Comparison of ENCODE assay signal across 28 cellular contexts in genomic region chrX:30312858-30313257, GRCh38. TPM values are rescaled to one million over a fixed set of nuclear protein-coding genes. Genes with fewer than 3 reads are reported as not detected.
"Had no signal": no experiment of that assay in that cellular context is flagged by ENCODE, and none has a peak within 500 bp of the region (broad histone marks: within the 10 kb centered on the region; RNA-seq: fewer than 3 reads in every experiment).

No MANE protein-coding gene starts in this region.

- H3K27me3 ChIP-seq: thyroid gland had no signal

- FAIRE-seq: kidney had no signal

- H3K4me1 ChIP-seq: foreskin keratinocyte, neural progenitor cell, psoas muscle, thyroid gland, upper lobe of right lung had no signal

- H3K4me3 Mint-ChIP-seq: activated B cell treated with CpG ODN at 0.5 μM for 24 hours; activated CD4-positive, alpha-beta T cell treated with anti-CD3 and anti-CD28 coated beads for 36 hours; activated naive CD8-positive, alpha-beta T cell treated with anti-CD3 and anti-CD28 coated beads for 36 hours; naive thymus-derived CD4-positive, alpha-beta T cell; neural progenitor cell; stimulated activated naive CD8-positive, alpha-beta T cell treated with anti-CD3 and anti-CD28 coated beads, Interleukin-15, Interleukin-2, amounts not matched to agents 100 ng/mL and 50 ng/mL, for 24 hours; T-helper 1 cell treated with Interleukin-12 subunit alpha and Interleukin-12 subunit beta and Interleukin-4 antibody, amounts not matched to agents 30 μg/mL and 1 μg/mL, for 36 hours had no signal

- H3K36me3 Mint-ChIP-seq: activated naive CD8-positive, alpha-beta T cell treated with anti-CD3 and anti-CD28 coated beads for 36 hours; naive thymus-derived CD4-positive, alpha-beta T cell; neural progenitor cell had no signal

- DNase-seq: activated B cell treated with CpG ODN at 0.5 μM for 24 hours; activated CD4-positive, alpha-beta T cell treated with anti-CD3 and anti-CD28 coated beads for 36 hours; activated CD4-positive, alpha-beta T cell treated with anti-CD3 and anti-CD28 coated beads, Interleukin-2, amount 50 U/mL, for 48 hours; activated naive CD4-positive, alpha-beta T cell treated with Interleukin-2 at 50 U/mL for 16 hours; activated naive CD8-positive, alpha-beta T cell treated with anti-CD3 and anti-CD28 coated beads for 36 hours; activated T-cell treated with anti-CD3 and anti-CD28 coated beads, Interleukin-2, amount 50 U/mL, for 48 hours; amygdala; cortex of kidney; foreskin keratinocyte; kidney; naive thymus-derived CD4-positive, alpha-beta T cell; psoas muscle; stimulated activated CD4-positive, alpha-beta T cell treated with anti-CD3 and anti-CD28 coated beads, Interleukin-12 subunit alpha, Interleukin-12 subunit beta, amount 100 ng/mL, for 4 hours; substantia nigra; T1000; thyroid gland; upper lobe of right lung had no signal

- H3K9me3 Mint-ChIP-seq: activated B cell treated with CpG ODN at 0.5 μM for 24 hours; activated naive CD8-positive, alpha-beta T cell treated with anti-CD3 and anti-CD28 coated beads for 36 hours; stimulated activated naive CD8-positive, alpha-beta T cell treated with anti-CD3 and anti-CD28 coated beads, Interleukin-15, Interleukin-2, amounts not matched to agents 100 ng/mL and 50 ng/mL, for 24 hours; T-helper 1 cell treated with Interleukin-12 subunit alpha and Interleukin-12 subunit beta and Interleukin-4 antibody, amounts not matched to agents 30 μg/mL and 1 μg/mL, for 36 hours had no signal

- H3K27ac Mint-ChIP-seq: activated B cell treated with CpG ODN at 0.5 μM for 24 hours; activated CD4-positive, alpha-beta T cell treated with anti-CD3 and anti-CD28 coated beads for 36 hours; activated naive CD8-positive, alpha-beta T cell treated with anti-CD3 and anti-CD28 coated beads for 36 hours; naive thymus-derived CD4-positive, alpha-beta T cell; neural progenitor cell; stimulated activated naive CD8-positive, alpha-beta T cell treated with anti-CD3 and anti-CD28 coated beads, Interleukin-15, Interleukin-2, amounts not matched to agents 100 ng/mL and 50 ng/mL, for 24 hours; T-helper 1 cell treated with Interleukin-12 subunit alpha and Interleukin-12 subunit beta and Interleukin-4 antibody, amounts not matched to agents 30 μg/mL and 1 μg/mL, for 36 hours had no signal

- H3K36me3 ChIP-seq: cardiac muscle cell, neural progenitor cell, right atrium auricular region, thyroid gland, upper lobe of right lung had no signal

- H3K9me3 ChIP-seq: psoas muscle, right atrium auricular region, thyroid gland, upper lobe of right lung had no signal

- H3K9ac ChIP-seq: neural progenitor cell had no signal

- ATAC-seq: activated CD4-positive, alpha-beta T cell treated with anti-CD3 and anti-CD28 coated beads for 36 hours; foreskin keratinocyte; left lobe of liver; naive thymus-derived CD4-positive, alpha-beta T cell; psoas muscle; upper lobe of right lung had no signal

- H3K4me3 ChIP-seq: cardiac muscle cell, lung, neural progenitor cell, psoas muscle, right atrium auricular region, thyroid gland, upper lobe of right lung had no signal

- H3K4me1 Mint-ChIP-seq: activated CD4-positive, alpha-beta T cell treated with anti-CD3 and anti-CD28 coated beads for 36 hours; activated naive CD8-positive, alpha-beta T cell treated with anti-CD3 and anti-CD28 coated beads for 36 hours; naive thymus-derived CD4-positive, alpha-beta T cell had no signal

RNA-seq across cellular contexts. Expression of gene NR0B1, which starts 3.7 kb away (rescaled TPM):
- total RNA-seq: activated B cell treated with CpG ODN at 0.5 μM for 24 hours; activated CD4-positive, alpha-beta T cell treated with anti-CD3 and anti-CD28 coated beads for 36 hours; activated CD8-positive, alpha-beta memory T cell treated with anti-CD3 and anti-CD28 coated beads for 36 hours; activated naive CD8-positive, alpha-beta T cell treated with anti-CD3 and anti-CD28 coated beads for 36 hours; foreskin keratinocyte; left lobe of liver; lung; mesenteric fat pad; mucosa of gallbladder; naive thymus-derived CD4-positive, alpha-beta T cell; osteoblast; psoas muscle; right atrium auricular region; upper lobe of right lung had no signal
